In genomic region chr1:181391297-181391905, GRCh38 we compare ENCODE assay signal across 11 cellular contexts.
DNase-seq lines count a peak whose midpoint lies in the region; ATAC-seq and TF ChIP-seq lines count a peak whose summit lies in the region.
"Had no signal": no experiment of that assay in that cellular context is flagged by ENCODE, and none has a peak within 500 bp of the region (broad histone marks: within the 10 kb centered on the region; RNA-seq: fewer than 3 reads in every experiment).

No MANE protein-coding gene starts in this region.

- H3K27me3 ChIP-seq in breast epithelium, result no peaks in the 10 kb centered on the region
- peaks cover 0 to 35% (median 0%) of the 10 kb centered on the region in 4 donors for H3K27me3 ChIP-seq in esophagus squamous epithelium

- intact Hi-C loops in MCF 10A (cut with micrococcal nuclease) (no loop called here), breast epithelium (cut with DNase I; ENCODE audit: low total_unique reads) (no loop called here), esophagus squamous epithelium (cut with DNase I) (no loop called here), natural killer cell (cut with micrococcal nuclease) (no loop called here)

- ATAC-seq in GM21423 (IDR thresholded peaks at IDR 0.05; ENCODE audit: unreplicated experiment), result no peak
- no peak for ATAC-seq in GM21360 (IDR thresholded peaks at IDR 0.05; ENCODE audit: unreplicated experiment)
- ATAC-seq in natural killer cell, result no peak
- ATAC-seq: gastrocnemius medialis had no signal

- DNase-seq in MCF 10A (ENCODE audit: unreplicated experiment), result peak; percentile 32
- no peak for DNase-seq in breast epithelium (ENCODE audit: low spot score in 2 of 2)
- peak; percentile 97 for DNase-seq in NCI-H1092 treated with DMSO at 0.1 percent for 48 hours (lab: John Stamatoyannopoulos, UW)
- DNase-seq in epithelial cell of proximal tubule (ENCODE audit: low read depth), result no peak
- DNase-seq in esophagus squamous epithelium (lab: John Stamatoyannopoulos, UW), result no peak
- no peak for DNase-seq in natural killer cell
- DNase-seq: activated naive CD4-positive, alpha-beta T cell treated with anti-CD3 and anti-CD28 coated beads for 36 hours; gastrocnemius medialis had no signal

- TF ChIP-seq CTCF in MCF 10A (IDR thresholded peaks at IDR 0.05; ENCODE audit: unreplicated experiment) (no peak), breast epithelium (IDR thresholded peaks at IDR 0.05) (no peak), epithelial cell of proximal tubule (conservative IDR thresholded peaks at IDR 0.05; ENCODE audit: low read depth, low read length) (peak; percentile 47), esophagus squamous epithelium (IDR thresholded peaks at IDR 0.05) (no peak), natural killer cell (IDR thresholded peaks at IDR 0.05) (no peak)

- BruUV-seq in MCF 10A (replicated peaks; lab: Mats Ljungman, UMichigan), result no TSS peak

- H3K4me3 Mint-ChIP-seq in MCF 10A (ENCODE audit: unreplicated experiment) (no peak overlapping the region), natural killer cell (no peak overlapping the region)
- H3K4me3 Mint-ChIP-seq: activated naive CD4-positive, alpha-beta T cell treated with anti-CD3 and anti-CD28 coated beads for 36 hours had no signal

- H3K27ac ChIP-seq in breast epithelium (no peak overlapping the region), esophagus squamous epithelium (no peak overlapping the region)
- H3K27ac ChIP-seq: gastrocnemius medialis had no signal

- H3K36me3 Mint-ChIP-seq in MCF 10A (ENCODE audit: insufficient read depth, unreplicated experiment) (no peaks in the 10 kb centered on the region), natural killer cell (no peaks in the 10 kb centered on the region)

- H3K27ac Mint-ChIP-seq in MCF 10A (ENCODE audit: low read depth, unreplicated experiment), result no peak overlapping the region
- H3K27ac Mint-ChIP-seq in natural killer cell, result no peak overlapping the region
- H3K27ac Mint-ChIP-seq: activated naive CD4-positive, alpha-beta T cell treated with anti-CD3 and anti-CD28 coated beads for 36 hours had no signal

- H3K4me3 ChIP-seq in breast epithelium (no peak overlapping the region), epithelial cell of proximal tubule (ENCODE audit: low read depth, low read length) (no peak overlapping the region), esophagus squamous epithelium (no peak overlapping the region)
- H3K4me3 ChIP-seq: gastrocnemius medialis, mucosa of descending colon had no signal

- WGBS in esophagus squamous epithelium, 2 donors, result 24 to 30% methylated on average over 5 of the region's 5 CpGs

- H3K4me1 Mint-ChIP-seq in MCF 10A (ENCODE audit: insufficient read depth, unreplicated experiment) (peaks cover 20% of the 10 kb centered on the region), natural killer cell (no peaks in the 10 kb centered on the region)

- H3K4me1 ChIP-seq in breast epithelium (no peaks in the 10 kb centered on the region), esophagus squamous epithelium (no peaks in the 10 kb centered on the region)
- H3K4me1 ChIP-seq: gastrocnemius medialis had no signal

- TF ChIP-seq POLR2A in breast epithelium (IDR thresholded peaks at IDR 0.05) (no peak), esophagus squamous epithelium (IDR thresholded peaks at IDR 0.05) (no peak)

- no peaks in the 10 kb centered on the region for H3K36me3 ChIP-seq in breast epithelium
- no peaks in the 10 kb centered on the region for H3K36me3 ChIP-seq in esophagus squamous epithelium
- H3K36me3 ChIP-seq: gastrocnemius medialis had no signal

- POLR2A ChIA-PET in MCF 10A (lab: Yijun Ruan, JAX), result no interaction called here

- no peaks in the 10 kb centered on the region for H3K9me3 ChIP-seq in breast epithelium
- H3K9me3 ChIP-seq in esophagus squamous epithelium, result no peaks in the 10 kb centered on the region
- H3K9me3 ChIP-seq: gastrocnemius medialis, mucosa of descending colon had no signal

- H3K27me3 Mint-ChIP-seq in MCF 10A (ENCODE audit: insufficient read depth, unreplicated experiment) (peaks cover 11% of the 10 kb centered on the region), natural killer cell (ENCODE audit: low read depth in 2 of 2) (peaks cover 0 to 22% of the 10 kb centered on the region in 2 donors)

- CTCF ChIA-PET in MCF 10A (lab: Yijun Ruan, JAX), result interaction anchor here (0.6 to 1.0 kb wide), 5 partner anchors 115 to 511 kb away, joined by 3 to 4 read pairs (median 3); no protein-coding TSS in a partner anchor

- H3K9me3 Mint-ChIP-seq in MCF 10A (ENCODE audit: unreplicated experiment) (no peaks in the 10 kb centered on the region), natural killer cell (no peaks in the 10 kb centered on the region)
- H3K9me3 Mint-ChIP-seq: activated naive CD4-positive, alpha-beta T cell treated with anti-CD3 and anti-CD28 coated beads for 36 hours had no signal

Comparison
In these comparisons a context has a peak if more than half of its experiments do, and no peak if none do; other contexts are left out.
1. DNase-seq: peak in MCF 10A (single experiment) and NCI-H1092 treated with DMSO at 0.1 percent for 48 hours (single experiment); none in breast epithelium (0 of 2), epithelial cell of proximal tubule (single experiment), esophagus squamous epithelium (single experiment) and natural killer cell (single experiment).